ENCODE assay signal across 8 cellular contexts in the genomic region with DNA sequence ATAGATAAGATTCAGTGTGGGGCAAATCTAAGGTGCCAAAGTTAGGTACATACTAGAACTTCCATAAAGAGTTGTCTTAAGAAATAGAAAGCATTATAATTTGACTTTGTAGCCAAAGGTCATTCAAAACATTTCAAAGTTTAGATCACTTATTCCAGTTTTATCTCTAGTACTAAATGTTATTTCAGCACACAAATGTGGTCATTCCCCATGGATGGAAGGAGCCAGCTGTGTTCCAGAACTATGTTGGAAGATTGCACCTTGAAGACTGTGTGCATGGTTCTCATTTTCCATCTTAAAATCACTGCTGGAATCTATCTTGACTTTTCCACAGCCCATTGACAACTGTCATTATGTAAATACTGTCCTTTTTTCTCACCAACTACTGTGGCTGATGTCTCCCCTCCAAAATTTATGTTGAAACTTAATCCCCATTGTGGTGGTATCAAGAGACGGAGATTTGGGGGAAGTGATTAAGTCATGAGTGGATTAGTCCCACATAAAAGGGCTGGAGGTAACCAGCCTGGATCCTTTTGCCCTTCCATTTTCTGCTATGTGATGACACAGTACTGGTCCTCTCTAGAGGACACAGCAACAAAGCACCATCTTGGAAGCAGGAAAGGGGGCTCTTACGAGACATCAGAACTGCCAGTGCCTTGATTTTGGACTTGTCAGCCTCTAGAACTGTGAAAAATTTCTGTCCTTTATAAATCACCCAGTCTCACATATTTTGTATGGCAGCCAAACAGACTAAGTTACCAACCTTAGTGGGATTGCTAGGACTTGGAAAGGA. TPM values are rescaled to one million over a fixed set of nuclear protein-coding genes. Genes with fewer than 3 reads are reported as not detected.
A peak's percentile ranks its signal among the peaks of the same experiment; 100 is the strongest.
DNase-seq lines count a peak whose midpoint lies in the region; ATAC-seq and TF ChIP-seq lines count a peak whose summit lies in the region.

No MANE protein-coding gene starts in this region.

- no peak overlapping the region for H3K4me3 Mint-ChIP-seq in MCF 10A (ENCODE audit: unreplicated experiment)
- peak overlapping the region; percentile 27 to 87 (median 76) for H3K4me3 Mint-ChIP-seq in naive thymus-derived CD8-positive, alpha-beta T cell

- in situ Hi-C loops in mammary epithelial cell (cut with MboI; ENCODE audit: low sequenced_read_pairs in 2 of 2) (no loop called here), brain microvascular endothelial cell (cut with HindIII; ENCODE audit: low pct_ligation_motif_present, low sequenced_read_pairs) (no loop called here)

- peak overlapping the region; percentile 86 for H3K27ac Mint-ChIP-seq in MCF 10A (ENCODE audit: low read depth, unreplicated experiment)
- H3K27ac Mint-ChIP-seq in naive thymus-derived CD8-positive, alpha-beta T cell: peak overlapping the region; percentile 91 to 100 (median 96)

- POLR2A ChIA-PET in MCF 10A (lab: Yijun Ruan, JAX) (interaction anchor here (0.8 to 5.5 kb wide), 6 partner anchors 13 to 61 kb away, joined by 3 to 58 read pairs (median 10); a partner anchor contains a TSS), SK-N-SH (lab: Yijun Ruan, JAX) (no interaction called here)
- POLR2A ChIA-PET in naive thymus-derived CD8-positive, alpha-beta T cell (lab: Charles Lee): interaction anchor here (0.7 to 14.9 kb wide), 14 partner anchors 7 to 311 kb away, joined by 3 to 215 read pairs (median 6); a partner anchor contains a TSS

- H3K9ac ChIP-seq in mammary epithelial cell (ENCODE audit: insufficient read depth, low read length): no peak overlapping the region
- no peak overlapping the region for H3K9ac ChIP-seq in SK-N-SH

- H3F3A ChIP-seq in SK-N-SH (replicated peaks; ENCODE audit: insufficient read depth): peaks cover 9% of the 10 kb centered on the region

- BruUV-seq in MCF 10A (replicated peaks; lab: Mats Ljungman, UMichigan) (no TSS peak), mammary epithelial cell (replicated peaks; lab: Mats Ljungman, UMichigan) (no TSS peak)

- no peak for TF ChIP-seq EP300 in SK-N-SH (IDR thresholded peaks at IDR 0.05; ENCODE audit: borderline replicate concordance in 1 of 2, low read depth in 1 of 2, low read length in 1 of 2)

- peaks cover 73% of the 10 kb centered on the region for H3K4me1 ChIP-seq in mammary epithelial cell (ENCODE audit: insufficient read depth, low read length)
- H3K4me1 ChIP-seq in SK-N-SH (ENCODE audit: control insufficient read depth in 1 of 2, insufficient read depth in 2 of 2, low read depth in 1 of 2, low read length in 1 of 2): peaks cover 3 to 53% of the 10 kb centered on the region in 2 experiments; a peak in 3 of 4 replicates

- H3K79me2 ChIP-seq in mammary epithelial cell (ENCODE audit: insufficient read depth, low read length) (peaks cover 99% of the 10 kb centered on the region), SK-N-SH (ENCODE audit: insufficient read depth) (peaks cover 100% of the 10 kb centered on the region)

- H3K9me2 ChIP-seq in SK-N-SH: no peaks in the 10 kb centered on the region

- H2AFZ ChIP-seq in mammary epithelial cell (ENCODE audit: low read depth, low read length) (no peak overlapping the region), SK-N-SH (ENCODE audit: low read depth) (no peak overlapping the region)

- H3K4me2 ChIP-seq in mammary epithelial cell (ENCODE audit: insufficient read depth, low read depth, low read length): no peak overlapping the region
- no peak overlapping the region for H3K4me2 ChIP-seq in SK-N-SH

- WGBS in mammary epithelial cell (ENCODE audit: low coverage, missing lambda C conversion rate): 96% methylated on average over 2 of the region's 2 CpGs
- WGBS in SK-N-SH (ENCODE audit: low lambda C conversion rate): 79% methylated on average over 2 of the region's 2 CpGs

- H3K27ac ChIP-seq in mammary epithelial cell (ENCODE audit: insufficient read depth, low read depth, low read length) (no peak overlapping the region), brain microvascular endothelial cell (peak overlapping the region; percentile 48), SK-N-SH (ENCODE audit: low read depth in 2 of 2, low read length in 1 of 2) (no peak overlapping the region)

- H3K36me3 Mint-ChIP-seq in MCF 10A (ENCODE audit: insufficient read depth, unreplicated experiment): peaks cover 69% of the 10 kb centered on the region
- peaks cover 5 to 62% (median 42%) of the 10 kb centered on the region in 3 donors for H3K36me3 Mint-ChIP-seq in naive thymus-derived CD8-positive, alpha-beta T cell

- dilution Hi-C loops in mammary epithelial cell (cut with HindIII; ENCODE audit: low sequenced_read_pairs): no loop called here

- no peak overlapping the region for H3K4me3 ChIP-seq in mammary epithelial cell (replicated peaks in 1 of 3; ENCODE audit: insufficient read depth in 1 of 3, low read depth in 2 of 3, low read length in 3 of 3)
- H3K4me3 ChIP-seq in brain microvascular endothelial cell (ENCODE audit: low read depth, low read length): no peak overlapping the region
- no peak overlapping the region for H3K4me3 ChIP-seq in SK-N-SH (ENCODE audit: low read depth in 2 of 2, low read length in 1 of 2)

- no peak for TF ChIP-seq CTCF in MCF 10A (IDR thresholded peaks at IDR 0.05; ENCODE audit: unreplicated experiment)
- TF ChIP-seq CTCF in mammary epithelial cell (conservative IDR thresholded peaks at IDR 0.05 in 1 of 2, IDR thresholded peaks at IDR 0.05 in 1 of 2; ENCODE audit: extremely low read depth in 1 of 2, insufficient read depth in 1 of 2, low read depth in 1 of 2, low read length in 2 of 2): no peak
- TF ChIP-seq CTCF in brain microvascular endothelial cell (IDR thresholded peaks at IDR 0.05; ENCODE audit: low read depth, low read length, missing control alignments): no peak
- TF ChIP-seq CTCF in SK-N-SH (IDR thresholded peaks at IDR 0.05): no peak

- peaks cover 11% of the 10 kb centered on the region for H4K20me1 ChIP-seq in mammary epithelial cell (ENCODE audit: insufficient read depth, low read length)
- peaks cover 4% of the 10 kb centered on the region; the same call in 1 of the 2 replicates for H4K20me1 ChIP-seq in SK-N-SH (ENCODE audit: insufficient read depth)

- no peaks in the 10 kb centered on the region for H3K27me3 ChIP-seq in mammary epithelial cell (ENCODE audit: insufficient read depth, low read length)
- H3K27me3 ChIP-seq in brain microvascular endothelial cell (replicated peaks): no peaks in the 10 kb centered on the region
- no peaks in the 10 kb centered on the region for H3K27me3 ChIP-seq in SK-N-SH (ENCODE audit: insufficient read depth)

- no peaks in the 10 kb centered on the region for H3K27me3 Mint-ChIP-seq in MCF 10A (ENCODE audit: insufficient read depth, unreplicated experiment)
- no peaks in the 10 kb centered on the region for H3K27me3 Mint-ChIP-seq in naive thymus-derived CD8-positive, alpha-beta T cell

- no peak for TF ChIP-seq RAD21 in SK-N-SH (IDR thresholded peaks at IDR 0.05; ENCODE audit: low read length)

- DNase-seq in MCF 10A (ENCODE audit: unreplicated experiment): no peak
- no peak for DNase-seq in mammary epithelial cell
- DNase-seq in brain microvascular endothelial cell: no peak
- DNase-seq in naive thymus-derived CD8-positive, alpha-beta T cell: no peak
- DNase-seq in left lobe of liver (ENCODE audit: low spot score): no peak
- DNase-seq in SK-N-SH: no peak
- no peak for DNase-seq in activated gamma-delta T cell treated with Interleukin-2 at 50 U/mL for 16 hours
- DNase-seq in pons (ENCODE audit: low spot score): no peak

- H3K9me3 Mint-ChIP-seq in MCF 10A (ENCODE audit: unreplicated experiment): no peaks in the 10 kb centered on the region
- H3K9me3 Mint-ChIP-seq in naive thymus-derived CD8-positive, alpha-beta T cell: no peaks in the 10 kb centered on the region

- peaks cover 72% of the 10 kb centered on the region for H3K4me1 Mint-ChIP-seq in MCF 10A (ENCODE audit: insufficient read depth, unreplicated experiment)
- H3K4me1 Mint-ChIP-seq in naive thymus-derived CD8-positive, alpha-beta T cell: peaks cover 43 to 99% (median 89%) of the 10 kb centered on the region in 4 donors

- H3K36me3 ChIP-seq in mammary epithelial cell (ENCODE audit: insufficient read depth, low read length) (peaks cover 50% of the 10 kb centered on the region), brain microvascular endothelial cell (replicated peaks) (peaks cover 10% of the 10 kb centered on the region), SK-N-SH (replicated peaks in 1 of 2; ENCODE audit: control insufficient read depth in 1 of 2, insufficient read depth in 2 of 2, low read length in 1 of 2) (peaks cover 3 to 56% of the 10 kb centered on the region in 2 experiments)

- intact Hi-C loops in MCF 10A (cut with micrococcal nuclease): no loop called here
- intact Hi-C loops in mammary epithelial cell (cut with micrococcal nuclease): loop anchor here (1.0 kb wide), 1 partner anchor 14 kb away; no protein-coding TSS in a partner anchor

- CTCF ChIA-PET in MCF 10A (lab: Yijun Ruan, JAX) (interaction anchor here (0.6 kb wide), 1 partner anchor 22 kb away, joined by 4 read pairs; no protein-coding TSS in a partner anchor), mammary epithelial cell (lab: Charles Lee; ENCODE audit: low non-redundant PET) (no interaction called here), SK-N-SH (lab: Yijun Ruan, JAX) (no interaction called here)

- H3K9me3 ChIP-seq in mammary epithelial cell (replicated peaks; ENCODE audit: insufficient read depth, low read length) (no peaks in the 10 kb centered on the region), SK-N-SH (no peaks in the 10 kb centered on the region)

- peak in 1 of 2 donors; percentile 4 for ATAC-seq in naive thymus-derived CD8-positive, alpha-beta T cell
- ATAC-seq in left lobe of liver: no peak

RNA-seq across cellular contexts. Expression of a gene that starts 24.0 kb away (rescaled TPM):
- total RNA-seq in MCF 10A (2022): 103 and 104 TPM in 2 replicates
- total RNA-seq in mammary epithelial cell: 100 to 1,000 TPM; 149 to 179 TPM
- 289 TPM for polyA plus RNA-seq in mammary epithelial cell
- polyA minus RNA-seq in mammary epithelial cell: 320 TPM
- total RNA-seq in naive thymus-derived CD8-positive, alpha-beta T cell: 100 to 1,000 TPM; 260 to 268 TPM
- polyA plus RNA-seq in naive thymus-derived CD8-positive, alpha-beta T cell: 100 to 1,000 TPM; 128 to 226 (median 131) TPM
- total RNA-seq in left lobe of liver: 26.9 TPM
- polyA plus RNA-seq in SK-N-SH (2012; rRNA removed): 48.3 and 58.9 TPM in 2 replicates
- 54.7 and 67.3 TPM in 2 replicates for polyA plus RNA-seq in SK-N-SH (2012; cell fraction: cytosol; rRNA removed)
- polyA plus RNA-seq in SK-N-SH (2012; cell fraction: nucleus; rRNA removed): 24.2 and 33.6 TPM in 2 replicates
